8 cellular contexts compared by ENCODE assay signal in the genomic region with DNA sequence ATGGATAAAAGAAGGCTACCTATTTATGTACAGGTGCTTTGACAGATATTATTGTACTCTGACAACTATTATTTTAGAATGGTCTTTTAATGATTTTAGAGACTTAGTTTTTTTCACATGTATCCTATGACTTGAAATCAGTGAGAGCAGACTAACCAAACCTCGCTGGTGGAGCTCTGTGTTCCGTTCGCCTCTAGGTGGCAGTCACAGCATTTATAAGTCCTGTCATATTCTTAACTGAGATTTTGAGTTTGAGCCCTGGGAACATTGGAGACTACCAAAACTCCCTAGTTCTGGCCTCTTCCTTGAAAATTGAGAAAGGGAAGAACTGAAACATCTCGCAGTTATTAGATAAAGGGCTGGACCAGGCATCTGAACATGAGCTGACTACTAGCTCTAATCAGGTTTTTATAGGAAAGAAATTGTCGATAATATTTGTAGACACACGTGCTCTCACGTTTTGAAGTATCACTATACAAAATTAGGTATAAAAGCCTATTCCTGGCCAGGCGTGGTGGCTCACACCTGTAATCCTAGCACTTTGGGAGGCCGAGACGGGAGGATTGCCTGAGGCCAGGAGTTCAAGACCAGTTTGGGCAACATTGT. TPM values are rescaled to one million over a fixed set of nuclear protein-coding genes. Genes with fewer than 3 reads are reported as not detected.
DNase-seq lines count a peak whose midpoint lies in the region; ATAC-seq and TF ChIP-seq lines count a peak whose summit lies in the region.

No MANE protein-coding gene starts in this region.

- ATAC-seq in psoas muscle (peak in 3 of 4 donors; percentile 33 to 64 (median 39)), GM21360 (IDR thresholded peaks at IDR 0.05; ENCODE audit: unreplicated experiment) (no peak), HG02973 (IDR thresholded peaks at IDR 0.05; ENCODE audit: unreplicated experiment) (no peak)

- H3K36me3 ChIP-seq in cardiac muscle cell (peaks cover 10% of the 10 kb centered on the region), psoas muscle (ENCODE audit: insufficient read depth in 1 of 2, low read depth in 1 of 2) (peaks cover 0 to 14% of the 10 kb centered on the region in 2 donors)

- H3K4me3 ChIP-seq in GM12864 (ENCODE audit: low read depth, low read length) (no peak overlapping the region), cardiac muscle cell (no peak overlapping the region), psoas muscle (no peak overlapping the region)

- intact Hi-C loops in psoas muscle (cut with DNase I) = loop anchor here in 1 of 2 donors (10.0 kb wide), 3 partner anchors 385 to 675 kb away; no protein-coding TSS in a partner anchor

- H3K27me3 ChIP-seq in cardiac muscle cell (no peaks in the 10 kb centered on the region), psoas muscle (ENCODE audit: insufficient read depth in 3 of 3, low read length in 2 of 3) (no peaks in the 10 kb centered on the region)

- WGBS in psoas muscle, 3 donors = 51 to 60% (median 52%) methylated on average over 10 of the region's 10 CpGs

- no peak overlapping the region for H3K27ac ChIP-seq in cardiac muscle cell
- H3K27ac ChIP-seq in psoas muscle = no peak overlapping the region

- H3K4me1 ChIP-seq in cardiac muscle cell (ENCODE audit: low read depth) (peaks cover 8% of the 10 kb centered on the region), psoas muscle (peaks cover 13% of the 10 kb centered on the region)

- DNase-seq in GM12864 (ENCODE audit: low read depth) = peak; percentile 66
- peak; percentile 24 for DNase-seq in NCI-H1092 (lab: John Stamatoyannopoulos, UW)
- peak; percentile 35 for DNase-seq in SKM-1 treated with dmso at 0.1 percent for 144 hours (lab: John Stamatoyannopoulos, UW; ENCODE audit: unreplicated experiment)
- DNase-seq in activated naive CD8-positive, alpha-beta T cell treated with anti-CD3 and anti-CD28 coated beads, Interleukin-2, amount 50 U/mL, for 16 hours (ENCODE audit: low read depth, low spot score) = peak; percentile 14
- DNase-seq in cardiac muscle cell (ENCODE audit: low read depth in 1 of 2, low spot score in 1 of 2) = peak; percentile 86 to 91
- DNase-seq in psoas muscle = peak; percentile 65 to 76

- peak; percentile 69 for TF ChIP-seq CTCF in GM12864 (IDR thresholded peaks at IDR 0.05; ENCODE audit: low read depth, low read length, missing control alignments)
- TF ChIP-seq CTCF in cardiac muscle cell (IDR thresholded peaks at IDR 0.05; ENCODE audit: low read depth, low read length) = peak; percentile 82
- peak; percentile 81 for TF ChIP-seq CTCF in psoas muscle (IDR thresholded peaks at IDR 0.05)

- H3K9me3 ChIP-seq in cardiac muscle cell (ENCODE audit: low read depth) = no peaks in the 10 kb centered on the region
- H3K9me3 ChIP-seq in psoas muscle = no peaks in the 10 kb centered on the region

RNA-seq across cellular contexts. Expression of gene TTLL5, which starts 48.3 kb away (rescaled TPM):
- 23.5 and 28.4 TPM in 2 replicates for total RNA-seq in cardiac muscle cell
- 22.5 and 24.1 TPM in 2 replicates for polyA plus RNA-seq in cardiac muscle cell
- total RNA-seq in psoas muscle = 10 to 100 TPM in 3 of 4 donors, 1 to 10 TPM in 1; 5.7 to 17.2 (median 11.0) TPM
- polyA plus RNA-seq in psoas muscle = 1 to 10 TPM; 4.6 to 9.1 (median 5.5) TPM

RNA-seq across cellular contexts. Expression of gene ERG28, which starts 48.6 kb away (rescaled TPM):
- total RNA-seq in cardiac muscle cell (12.7 and 18.1 TPM in 2 replicates), psoas muscle (1 to 10 TPM; 3.6 to 6.1 (median 4.8) TPM)
- polyA plus RNA-seq in cardiac muscle cell (33.6 and 60.7 TPM in 2 replicates), psoas muscle (1 to 10 TPM; 4.9 to 6.4 (median 5.6) TPM)

Comparison
In these comparisons a context has a peak if more than half of its experiments do, and no peak if none do; other contexts are left out.
1. DNase-seq: peak in every context shown above with its lines; median percentile 88 in cardiac muscle cell; 70 in psoas muscle; 66 in GM12864; 35 in SKM-1 treated with dmso at 0.1 percent for 144 hours; 24 in NCI-H1092; 14 in activated naive CD8-positive, alpha-beta T cell treated with anti-CD3 and anti-CD28 coated beads, Interleukin-2, amount 50 U/mL, for 16 hours.
2. ATAC-seq: peak in psoas muscle (3 of 4); none in GM21360 (single experiment) and HG02973 (single experiment).
3. Peak in every context shown above with its lines, with median percentiles within 50 percentile points of each other: CTCF ChIP-seq.